22 cellular contexts compared by ENCODE assay signal in the genomic region with DNA sequence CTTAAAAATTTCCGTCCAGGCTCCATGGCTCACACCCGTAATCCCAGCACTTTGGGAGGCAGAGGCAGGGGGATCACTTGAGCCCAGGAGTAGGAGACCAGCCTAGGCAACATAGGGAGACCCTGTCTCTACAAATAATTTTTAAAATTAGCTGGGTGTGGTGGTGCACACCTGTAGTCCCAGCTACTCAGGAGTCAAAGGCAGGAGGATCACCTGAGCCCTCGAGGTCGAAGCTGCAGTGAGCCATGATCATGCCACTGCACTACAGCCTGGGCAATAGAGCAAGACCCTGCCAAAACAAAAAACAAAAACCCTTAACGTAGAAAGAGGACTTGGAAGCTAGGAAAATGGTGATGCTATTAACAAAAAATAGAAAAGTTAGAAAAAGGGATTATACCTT. TPM values are rescaled to one million over a fixed set of nuclear protein-coding genes. Genes with fewer than 3 reads are reported as not detected.
DNase-seq lines count a peak whose midpoint lies in the region; ATAC-seq and TF ChIP-seq lines count a peak whose summit lies in the region.
"Had no signal": no experiment of that assay in that cellular context is flagged by ENCODE, and none has a peak within 500 bp of the region (broad histone marks: within the 10 kb centered on the region; RNA-seq: fewer than 3 reads in every experiment).

No MANE protein-coding gene starts in this region.

- peak overlapping the region; percentile 95 to 99 for H3K27ac ChIP-seq in thoracic aorta
- H3K27ac ChIP-seq in brain microvascular endothelial cell, result no peak overlapping the region

- H3K9me3 Mint-ChIP-seq in T-helper 2 cell treated with Interferon-gamma antibody and Interleukin-4, amounts not matched to agents 5 μg/mL and 100 μg/mL, for 36 hours, result no peaks in the 10 kb centered on the region
- no peaks in the 10 kb centered on the region for H3K9me3 Mint-ChIP-seq in memory B cell
- H3K9me3 Mint-ChIP-seq: activated naive CD4-positive, alpha-beta T cell treated with anti-CD3 and anti-CD28 coated beads, Interleukin-2, amount 10 ng/mL, durations not matched to agents 7 days and 5 days; activated T-cell treated with anti-CD3 and anti-CD28 coated beads, Interleukin-2, amount 50 U/mL, for 4 hours; dendritic cell treated with granulocyte-macrophage colony-stimulating factor and Interleukin-4, amounts not matched to agents 40 ng/mL and 50 ng/mL, for 4 days; HFFc6 had no signal

- H3K36me3 ChIP-seq in thoracic aorta, result no peaks in the 10 kb centered on the region
- H3K36me3 ChIP-seq in brain microvascular endothelial cell (replicated peaks), result no peaks in the 10 kb centered on the region
- H3K36me3 ChIP-seq: Peyer's patch, thyroid gland had no signal

- in situ Hi-C loops in brain microvascular endothelial cell (cut with HindIII; ENCODE audit: low pct_ligation_motif_present, low sequenced_read_pairs), result no loop called here

- H3K9me3 ChIP-seq in T-helper 17 cell (ENCODE audit: control insufficient read depth, low read length, poor library complexity, severe bottlenecking) (no peaks in the 10 kb centered on the region), thoracic aorta (no peaks in the 10 kb centered on the region)
- H3K9me3 ChIP-seq: Peyer's patch, thyroid gland had no signal

- no peak for DNase-seq in T-helper 2 cell treated with Interferon-gamma antibody and Interleukin-4, amounts not matched to agents 5 μg/mL and 100 μg/mL, for 36 hours (ENCODE audit: low spot score)
- no peak for DNase-seq in T-helper 2 cell
- no peak for DNase-seq in T-helper 17 cell
- no peak for DNase-seq in memory B cell (ENCODE audit: low spot score in 2 of 2)
- DNase-seq in thoracic aorta (ENCODE audit: low spot score), result no peak
- DNase-seq in kidney tubule cell (ENCODE audit: low spot score), result no peak
- no peak for DNase-seq in KG1 (lab: John Stamatoyannopoulos, UW)
- no peak for DNase-seq in brain microvascular endothelial cell
- DNase-seq: activated naive CD4-positive, alpha-beta T cell treated with anti-CD3 and anti-CD28 coated beads, Interleukin-2, amount 10 ng/mL, durations not matched to agents 7 days and 5 days; activated T-cell treated with anti-CD3 and anti-CD28 coated beads, Interleukin-2, amount 50 U/mL, for 4 hours; amniotic stem cell; DMS53; GF-D8; GM23248; HFFc6; kidney glomerular epithelial cell; NCI-H524; Peyer's patch; retina; stimulated activated CD4-positive, alpha-beta T cell treated with anti-CD3 and anti-CD28 coated beads, Interleukin-4, amount 100 ng/mL, for 1 hour; thyroid gland had no signal

- ATAC-seq in T-helper 17 cell (no peak), memory B cell (ENCODE audit: low read depth) (no peak), thoracic aorta (ENCODE audit: insufficient number of reproducible peaks, low FRiP score, low read depth) (no peak)
- ATAC-seq: activated T-cell treated with anti-CD3 and anti-CD28 coated beads, Interleukin-2, amount 50 U/mL, for 4 hours had no signal

- H3K27me3 ChIP-seq in thoracic aorta (replicated peaks; ENCODE audit: insufficient read depth), result no peaks in the 10 kb centered on the region
- no peaks in the 10 kb centered on the region for H3K27me3 ChIP-seq in brain microvascular endothelial cell (replicated peaks)
- H3K27me3 ChIP-seq: Peyer's patch, thyroid gland had no signal

- peak overlapping the region; percentile 28 for H3K27ac Mint-ChIP-seq in T-helper 2 cell treated with Interferon-gamma antibody and Interleukin-4, amounts not matched to agents 5 μg/mL and 100 μg/mL, for 36 hours
- H3K27ac Mint-ChIP-seq in T-helper 17 cell (peak overlapping the region; percentile 98), memory B cell (peak overlapping the region; percentile 99)

- no peak for TF ChIP-seq CTCF in thoracic aorta (IDR thresholded peaks at IDR 0.05)
- TF ChIP-seq CTCF in brain microvascular endothelial cell (IDR thresholded peaks at IDR 0.05; ENCODE audit: low read depth, low read length, missing control alignments), result no peak

- peaks cover 37% of the 10 kb centered on the region for H3K4me1 Mint-ChIP-seq in T-helper 2 cell treated with Interferon-gamma antibody and Interleukin-4, amounts not matched to agents 5 μg/mL and 100 μg/mL, for 36 hours (ENCODE audit: low read depth)
- H3K4me1 Mint-ChIP-seq in T-helper 17 cell (peaks cover 30% of the 10 kb centered on the region), memory B cell (peaks cover 20% of the 10 kb centered on the region)

- peaks cover 14 to 24% of the 10 kb centered on the region in 2 donors for H3K4me1 ChIP-seq in thoracic aorta (ENCODE audit: control insufficient read depth in 1 of 2, low read depth in 2 of 2)

- H3K4me3 ChIP-seq in thoracic aorta, result no peak overlapping the region
- H3K4me3 ChIP-seq in brain microvascular endothelial cell (ENCODE audit: low read depth, low read length), result no peak overlapping the region
- H3K4me3 ChIP-seq: Peyer's patch, thyroid gland had no signal

- H3K36me3 Mint-ChIP-seq in T-helper 2 cell treated with Interferon-gamma antibody and Interleukin-4, amounts not matched to agents 5 μg/mL and 100 μg/mL, for 36 hours (ENCODE audit: low read depth), result peaks cover 14% of the 10 kb centered on the region
- H3K36me3 Mint-ChIP-seq in T-helper 17 cell (ENCODE audit: low read depth), result no peaks in the 10 kb centered on the region
- H3K36me3 Mint-ChIP-seq in memory B cell, result no peaks in the 10 kb centered on the region

- H3K27me3 Mint-ChIP-seq in T-helper 2 cell treated with Interferon-gamma antibody and Interleukin-4, amounts not matched to agents 5 μg/mL and 100 μg/mL, for 36 hours (ENCODE audit: low read depth), result no peaks in the 10 kb centered on the region
- H3K27me3 Mint-ChIP-seq in T-helper 17 cell, result no peaks in the 10 kb centered on the region
- no peaks in the 10 kb centered on the region for H3K27me3 Mint-ChIP-seq in memory B cell
- H3K27me3 Mint-ChIP-seq: dendritic cell treated with granulocyte-macrophage colony-stimulating factor and Interleukin-4, amounts not matched to agents 40 ng/mL and 50 ng/mL, for 4 days had no signal

- no peak overlapping the region for H3K4me3 Mint-ChIP-seq in T-helper 2 cell treated with Interferon-gamma antibody and Interleukin-4, amounts not matched to agents 5 μg/mL and 100 μg/mL, for 36 hours
- H3K4me3 Mint-ChIP-seq in T-helper 17 cell (no peak overlapping the region), memory B cell (no peak overlapping the region)
- H3K4me3 Mint-ChIP-seq: dendritic cell treated with granulocyte-macrophage colony-stimulating factor and Interleukin-4, amounts not matched to agents 40 ng/mL and 50 ng/mL, for 4 days had no signal

RNA-seq across cellular contexts. Expression of gene HECTD1, which starts 2.0 kb away (rescaled TPM):
- total RNA-seq in T-helper 17 cell, result 100 to 1,000 TPM; 170 to 181 TPM
- 100 to 1,000 TPM in 1 of 2 donors, 10 to 100 TPM in 1; 82.6 to 185 TPM for total RNA-seq in thoracic aorta

Comparison
In these comparisons a context has a peak if more than half of its experiments do, and no peak if none do; other contexts are left out.
1. H3K27ac Mint-ChIP-seq: peak in every context shown above with its lines; median percentile 99 in memory B cell; 98 in T-helper 17 cell; 28 in T-helper 2 cell treated with Interferon-gamma antibody and Interleukin-4, amounts not matched to agents 5 μg/mL and 100 μg/mL, for 36 hours.